1 cellular context compared by ENCODE assay signal in the genomic region with DNA sequence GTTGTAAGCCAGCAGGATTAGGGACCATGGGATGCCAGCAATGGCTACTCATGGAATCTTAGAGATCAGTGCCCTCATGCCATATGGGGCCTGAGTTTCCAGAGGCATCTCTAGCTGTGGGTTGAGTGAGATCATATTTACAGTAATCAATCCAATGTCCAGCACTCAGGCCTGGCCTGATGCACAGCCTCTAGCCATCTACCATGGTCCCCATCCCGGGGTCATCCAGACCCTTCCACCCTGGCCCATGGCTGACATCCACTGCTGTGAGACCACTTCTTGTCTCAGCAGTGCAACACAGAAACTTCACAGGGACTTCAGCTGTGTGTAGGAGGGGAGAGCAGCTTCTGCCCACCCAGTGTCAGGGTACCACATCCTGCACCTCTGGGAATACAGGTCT.
TF ChIP-seq lines count a peak whose summit lies in the region.

No MANE protein-coding gene starts in this region.

TF ChIP-seq in H1, 55 proteins besides CTCF, POLR2A, EP300 and RAD21:
- TF ChIP-seq MAFK (IDR thresholded peaks at IDR 0.05; ENCODE audit: low read depth, low read length) (no peak), HDAC2 (IDR thresholded peaks at IDR 0.05; ENCODE audit: borderline replicate concordance in 1 of 2, low read depth in 2 of 2, low read length in 2 of 2) (no peak), SP4 (IDR thresholded peaks at IDR 0.05; ENCODE audit: low read length) (no peak), CREB1 (IDR thresholded peaks at IDR 0.05) (no peak), NRF1 (IDR thresholded peaks at IDR 0.05; ENCODE audit: low read depth, low read length) (no peak), PHF8 (conservative IDR thresholded peaks at IDR 0.05; ENCODE audit: low read depth, low read length) (no peak)
